ENCODE assay signal across 8 cellular contexts in the genomic region with DNA sequence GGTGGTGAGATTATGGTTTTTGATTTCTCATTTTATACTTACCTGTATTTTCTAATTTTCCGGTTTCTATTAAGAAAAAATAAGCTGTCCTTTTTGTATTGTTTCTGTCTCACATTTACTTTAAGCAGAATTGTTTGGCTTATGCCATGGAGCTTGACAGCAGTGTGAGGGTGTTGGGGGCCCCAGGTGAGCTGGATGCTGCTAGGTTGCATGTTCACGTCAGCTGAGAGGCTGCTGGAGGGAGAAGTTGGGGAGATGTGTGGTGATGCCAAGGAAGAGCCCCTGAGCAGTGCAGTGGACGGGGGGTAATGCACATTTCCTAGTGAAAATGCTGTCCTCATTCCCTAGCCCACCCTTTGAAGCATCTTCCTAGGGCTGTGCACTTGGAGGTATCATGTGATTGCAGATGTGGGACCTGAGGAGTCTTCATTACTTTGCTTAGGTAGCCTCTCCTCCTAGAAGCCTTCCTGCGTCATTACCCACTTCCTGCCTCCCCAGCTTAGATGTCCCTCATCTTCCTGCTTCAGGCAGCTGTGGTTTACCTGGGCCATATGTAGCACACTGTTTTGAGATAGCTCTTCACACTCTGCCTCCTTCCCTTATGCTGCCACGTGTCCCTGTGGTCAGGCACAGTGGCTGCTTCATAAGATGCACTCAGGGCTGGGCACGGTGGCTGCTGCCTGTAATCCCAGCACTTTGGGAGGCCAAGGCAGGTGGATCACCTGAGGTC.
A peak's percentile ranks its signal among the peaks of the same experiment; 100 is the strongest.
DNase-seq lines count a peak whose midpoint lies in the region; ATAC-seq, FAIRE-seq and TF ChIP-seq lines count a peak whose summit lies in the region.

No MANE protein-coding gene starts in this region.

- no peak for FAIRE-seq in H54 (lab: Jason Lieb, UNC)

- ATAC-seq in GM19351 (IDR thresholded peaks at IDR 0.05; ENCODE audit: unreplicated experiment) (peak; percentile 89), HG03460 (IDR thresholded peaks at IDR 0.05; ENCODE audit: unreplicated experiment) (peak; percentile 98)

- DNase-seq in activated T-cell treated with anti-CD3 and anti-CD28 coated beads, Interleukin-2, amount 50 U/mL, for 1 hour: peak; percentile 78
- DNase-seq in stimulated activated CD4-positive, alpha-beta T cell treated with anti-CD3 and anti-CD28 coated beads, Interleukin-1b, Interleukin-23, amount 100 ng/mL, for 4 hours (ENCODE audit: low read depth in 2 of 2): peak; percentile 22 to 52
- DNase-seq in NCI-H1105 (lab: John Stamatoyannopoulos, UW) (no peak), iPS-NIHi11 (ENCODE audit: low spot score) (no peak), inferior parietal cortex (ENCODE audit: extremely low spot score) (no peak), H54 (ENCODE audit: insufficient read length, low spot score) (no peak)

- no peak for TF ChIP-seq POLR2A in H54 (IDR thresholded peaks at IDR 0.05; ENCODE audit: low read depth, low read length)

Comparison
In these comparisons a context has a peak if more than half of its experiments do, and no peak if none do; other contexts are left out.
1. DNase-seq: peak in activated T-cell treated with anti-CD3 and anti-CD28 coated beads, Interleukin-2, amount 50 U/mL, for 1 hour (single experiment) and stimulated activated CD4-positive, alpha-beta T cell treated with anti-CD3 and anti-CD28 coated beads, Interleukin-1b, Interleukin-23, amount 100 ng/mL, for 4 hours (2 of 2); none in NCI-H1105 (single experiment), iPS-NIHi11 (single experiment), inferior parietal cortex (single experiment) and H54 (single experiment).